Comparison of ENCODE assay signal across 13 cellular contexts in genomic region chr10:49379596-49380410, GRCh38. TPM values are rescaled to one million over a fixed set of nuclear protein-coding genes. Genes with fewer than 3 reads are reported as not detected.
DNase-seq lines count a peak whose midpoint lies in the region; ATAC-seq, FAIRE-seq and TF ChIP-seq lines count a peak whose summit lies in the region.
"Had no signal": no experiment of that assay in that cellular context is flagged by ENCODE, and none has a peak within 500 bp of the region (broad histone marks: within the 10 kb centered on the region; RNA-seq: fewer than 3 reads in every experiment).

No MANE protein-coding gene starts in this region.

- no peaks in the 10 kb centered on the region for H3K4me1 Mint-ChIP-seq in activated T-cell treated with anti-CD3 and anti-CD28 coated beads, Interleukin-2, amount 50 U/mL, for 24 hours (ENCODE audit: low read depth)
- H3K4me1 Mint-ChIP-seq: naive thymus-derived CD4-positive, alpha-beta T cell; T-helper 17 cell had no signal

- H3K27me3 Mint-ChIP-seq in activated T-cell treated with anti-CD3 and anti-CD28 coated beads, Interleukin-2, amount 50 U/mL, for 24 hours = peaks cover 9% of the 10 kb centered on the region

- no peaks in the 10 kb centered on the region for H3K36me3 Mint-ChIP-seq in activated T-cell treated with anti-CD3 and anti-CD28 coated beads, Interleukin-2, amount 50 U/mL, for 24 hours (ENCODE audit: low read depth)
- H3K36me3 Mint-ChIP-seq: naive thymus-derived CD4-positive, alpha-beta T cell had no signal

- DNase-seq in AG20443 (ENCODE audit: low spot score) (peak; percentile 47), HFF-Myc (ENCODE audit: extremely low read depth, low read depth) (no peak), kidney epithelial cell (ENCODE audit: low read depth) (no peak), RCC 7860 (ENCODE audit: low spot score) (no peak)
- no peak for DNase-seq in activated T-cell treated with anti-CD3 and anti-CD28 coated beads, Interleukin-2, amount 50 U/mL, for 24 hours
- DNase-seq in activated T-cell treated with anti-CD3 and anti-CD28 coated beads, Interleukin-2, amount 50 U/mL, for 1 hour = no peak
- DNase-seq: activated T-cell treated with anti-CD3 and anti-CD28 coated beads, Interleukin-2, amount 50 U/mL, for 4 hours; naive thymus-derived CD4-positive, alpha-beta T cell; NCI-H2171 treated with DMSO at 0.1 percent for 48 hours; T-helper 17 cell had no signal

- no peak for ATAC-seq in GM21515 (IDR thresholded peaks at IDR 0.05; ENCODE audit: unreplicated experiment)
- ATAC-seq: activated T-cell treated with anti-CD3 and anti-CD28 coated beads, Interleukin-2, amount 50 U/mL, for 4 hours; naive thymus-derived CD4-positive, alpha-beta T cell; T-helper 17 cell had no signal

- H3K4me3 ChIP-seq in HFF-Myc (replicated peaks; ENCODE audit: low read depth, low read length) (no peak overlapping the region), WI38 (ENCODE audit: low read depth, low read length) (no peak overlapping the region), kidney epithelial cell (ENCODE audit: low read depth, low read length) (no peak overlapping the region)
- H3K4me3 ChIP-seq: hepatocyte had no signal

- H3K4me3 Mint-ChIP-seq in activated T-cell treated with anti-CD3 and anti-CD28 coated beads, Interleukin-2, amount 50 U/mL, for 24 hours = no peak overlapping the region
- H3K4me3 Mint-ChIP-seq: activated T-cell treated with anti-CD3 and anti-CD28 coated beads, Interleukin-2, amount 50 U/mL, for 4 hours; T-helper 17 cell had no signal

- H3K27ac Mint-ChIP-seq in activated T-cell treated with anti-CD3 and anti-CD28 coated beads, Interleukin-2, amount 50 U/mL, for 24 hours = no peak overlapping the region
- H3K27ac Mint-ChIP-seq: naive thymus-derived CD4-positive, alpha-beta T cell; T-helper 17 cell had no signal

- H3K27me3 ChIP-seq in kidney epithelial cell (ENCODE audit: control insufficient read depth, insufficient read depth, low read length) = no peaks in the 10 kb centered on the region

- no peaks in the 10 kb centered on the region for H3K9me3 Mint-ChIP-seq in activated T-cell treated with anti-CD3 and anti-CD28 coated beads, Interleukin-2, amount 50 U/mL, for 24 hours
- H3K9me3 Mint-ChIP-seq: activated T-cell treated with anti-CD3 and anti-CD28 coated beads, Interleukin-2, amount 50 U/mL, for 4 hours; naive thymus-derived CD4-positive, alpha-beta T cell had no signal

- FAIRE-seq in RCC 7860 (lab: Jason Lieb, UNC) = no peak

- TF ChIP-seq CTCF in HFF-Myc (IDR thresholded peaks at IDR 0.05; ENCODE audit: low read depth, low read length, missing control alignments) (peak; percentile 12), WI38 (IDR thresholded peaks at IDR 0.05; ENCODE audit: low read depth, low read length) (peak; percentile 27), kidney epithelial cell (IDR thresholded peaks at IDR 0.05; ENCODE audit: insufficient read depth, low read length, poor library complexity, severe bottlenecking) (peak; percentile 10)

- H3K36me3 ChIP-seq in kidney epithelial cell (ENCODE audit: control insufficient read depth, insufficient read depth, low read length) = no peaks in the 10 kb centered on the region

RNA-seq across cellular contexts. Expression of gene DRGX, which starts 16.1 kb away (rescaled TPM):
- not detected in 2 replicates for total RNA-seq in kidney epithelial cell
- total RNA-seq: activated T-cell treated with anti-CD3 and anti-CD28 coated beads, Interleukin-2, amount 50 U/mL, for 4 hours; hepatocyte; naive thymus-derived CD4-positive, alpha-beta T cell; T-helper 17 cell had no signal
